ENCODE assay signal across 1 cellular context in the genomic region with DNA sequence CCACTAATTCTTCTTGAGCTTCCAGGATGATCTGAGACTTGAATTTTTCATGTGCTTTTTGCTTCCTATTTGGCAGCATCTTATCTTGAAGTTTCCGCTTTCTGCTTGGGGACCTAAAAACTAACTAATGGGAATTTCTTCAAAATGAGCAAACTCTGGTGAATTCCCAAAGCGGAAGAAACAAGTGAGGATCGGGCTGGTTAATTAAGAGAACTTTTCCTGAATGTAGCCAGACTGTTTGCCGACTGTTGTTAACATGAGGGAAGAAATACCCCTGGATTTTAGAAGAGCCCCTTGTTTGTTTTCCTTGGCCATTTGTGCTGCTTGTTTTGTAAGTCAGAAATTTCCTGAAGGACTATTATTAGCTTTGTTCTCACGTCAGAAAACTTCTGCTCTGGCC.
TF ChIP-seq lines count a peak whose summit lies in the region.

No MANE protein-coding gene starts in this region.

TF ChIP-seq in endothelial cell of umbilical vein, 7 proteins besides CTCF, POLR2A, EP300 and RAD21:
- TF ChIP-seq MYC (IDR thresholded peaks at IDR 0.05; ENCODE audit: low read depth, low read length), result no peak
- TF ChIP-seq JUN (IDR thresholded peaks at IDR 0.05; ENCODE audit: borderline replicate concordance, insufficient read depth, insufficient read length, low read depth), result peak; percentile 31
TF ChIP-seq in endothelial cell of umbilical vein: peak in this region for 1.
